Comparison of ENCODE assay signal across 24 cellular contexts in the genomic region with DNA sequence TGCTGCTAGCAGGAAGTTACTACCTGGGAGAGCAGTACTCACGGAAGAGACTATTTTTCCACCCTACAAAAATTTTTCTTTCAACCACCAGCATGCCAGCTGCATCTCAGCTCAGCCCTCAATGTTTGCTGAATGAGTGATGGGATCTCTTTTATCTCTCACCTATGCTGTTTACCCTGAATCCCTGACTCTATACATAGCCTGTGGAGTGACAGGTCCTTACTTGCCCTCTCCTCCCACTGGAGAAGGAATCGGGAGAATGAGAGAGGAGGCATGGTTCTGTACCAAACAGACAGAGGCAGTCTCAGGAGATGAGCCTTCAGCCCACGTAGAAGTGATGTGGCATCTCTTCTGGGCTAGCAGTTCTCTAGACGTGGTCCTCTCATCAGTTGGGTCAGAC. TPM values are rescaled to one million over a fixed set of nuclear protein-coding genes. Genes with fewer than 3 reads are reported as not detected.
DNase-seq lines count a peak whose midpoint lies in the region; ATAC-seq and TF ChIP-seq lines count a peak whose summit lies in the region.
"Had no signal": no experiment of that assay in that cellular context is flagged by ENCODE, and none has a peak within 500 bp of the region (broad histone marks: within the 10 kb centered on the region; RNA-seq: fewer than 3 reads in every experiment).

No MANE protein-coding gene starts in this region.

- ATAC-seq in foreskin keratinocyte (no peak), GM19035 (IDR thresholded peaks at IDR 0.05; ENCODE audit: unreplicated experiment) (no peak)
- ATAC-seq in naive thymus-derived CD8-positive, alpha-beta T cell, result no peak

- POLR2A ChIA-PET in RWPE1 (lab: Yijun Ruan, JAX; ENCODE audit: low non-redundant PET), result no interaction called here
- POLR2A ChIA-PET in naive thymus-derived CD8-positive, alpha-beta T cell (lab: Charles Lee), result no interaction called here

- TF ChIP-seq CTCF in RWPE1 (conservative IDR thresholded peaks at IDR 0.05; ENCODE audit: low read depth) (no peak), foreskin keratinocyte (conservative IDR thresholded peaks at IDR 0.05) (no peak)

- H3K4me3 Mint-ChIP-seq in naive thymus-derived CD8-positive, alpha-beta T cell, result no peak overlapping the region
- H3K4me3 Mint-ChIP-seq: IgD-negative memory B cell had no signal

- H3K4me1 Mint-ChIP-seq in naive thymus-derived CD8-positive, alpha-beta T cell, result peaks cover 0 to 2% (median 0%) of the 10 kb centered on the region in 4 donors

- H3K27ac Mint-ChIP-seq in naive thymus-derived CD8-positive, alpha-beta T cell, result no peak overlapping the region
- H3K27ac Mint-ChIP-seq: IgD-negative memory B cell had no signal

- CTCF ChIA-PET in RWPE1 (lab: Yijun Ruan, JAX), result interaction anchor here (0.6 to 1.0 kb wide), 3 partner anchors 168 to 386 kb away, joined by 3 to 4 read pairs (median 3); no protein-coding TSS in a partner anchor

- H3K27me3 Mint-ChIP-seq in naive thymus-derived CD8-positive, alpha-beta T cell, result peaks cover 8 to 22% (median 14%) of the 10 kb centered on the region in 5 donors

- no peaks in the 10 kb centered on the region for H3K36me3 Mint-ChIP-seq in naive thymus-derived CD8-positive, alpha-beta T cell

- H3K27ac ChIP-seq in RWPE1 (no peak overlapping the region), foreskin keratinocyte (no peak overlapping the region)
- H3K27ac ChIP-seq: KMS-11, PC-9 had no signal

- peaks cover 87% of the 10 kb centered on the region for H3K27me3 ChIP-seq in foreskin keratinocyte

- no peaks in the 10 kb centered on the region for H3K4me1 ChIP-seq in foreskin keratinocyte

- DNase-seq in NCI-H146 (lab: John Stamatoyannopoulos, UW), result peak; percentile 8
- no peak for DNase-seq in NCI-H146 treated with DMSO at 0.1 percent for 48 hours (lab: John Stamatoyannopoulos, UW; ENCODE audit: unreplicated experiment)
- DNase-seq in DMS53 treated with DMSO at 0.1 percent for 48 hours (lab: John Stamatoyannopoulos, UW; ENCODE audit: unreplicated experiment), result peak; percentile 42
- DNase-seq in RWPE1 (ENCODE audit: low spot score), result peak; percentile 30
- peak; percentile 24 to 43 for DNase-seq in foreskin keratinocyte
- no peak for DNase-seq in naive thymus-derived CD8-positive, alpha-beta T cell
- DNase-seq in stimulated activated CD4-positive, alpha-beta T cell treated with anti-CD3 and anti-CD28 coated beads, Interleukin-12 subunit alpha, Interleukin-12 subunit beta, amount 100 ng/mL, for 4 hours, result no peak
- DNase-seq: DMS79, EL, GDM1, GOT3, HCEC 1CT, NCI-H1048, NCI-H1694, NCI-H2029 treated with DMSO at 0.1 percent for 48 hours, NCI-H2171, NCI-H226, NCI-H526, PC-9, T-helper 1 cell had no signal

- H3K9me3 Mint-ChIP-seq in naive thymus-derived CD8-positive, alpha-beta T cell, result no peaks in the 10 kb centered on the region
- H3K9me3 Mint-ChIP-seq: IgD-negative memory B cell had no signal

RNA-seq across cellular contexts. Expression of a gene that starts 6.7 kb away (rescaled TPM):
- total RNA-seq in foreskin keratinocyte, result 0.11 TPM in 1 of 2 replicates, not detected in the other
- polyA plus RNA-seq in foreskin keratinocyte, result 0.09 TPM in 1 of 2 replicates, not detected in the other
- 1 to 10 TPM in 1 of 2 experiments, under 1 TPM in 1; 0.11 to 1.5 TPM for total RNA-seq in naive thymus-derived CD8-positive, alpha-beta T cell
- polyA plus RNA-seq in naive thymus-derived CD8-positive, alpha-beta T cell, result not detected
- polyA plus RNA-seq: BJ had no signal

Comparison
In these comparisons a context has a peak if more than half of its experiments do, and no peak if none do; other contexts are left out.
1. DNase-seq: peak in NCI-H146 (single experiment), DMS53 treated with DMSO at 0.1 percent for 48 hours (single experiment), RWPE1 (single experiment) and foreskin keratinocyte (2 of 2); none in NCI-H146 treated with DMSO at 0.1 percent for 48 hours (single experiment), naive thymus-derived CD8-positive, alpha-beta T cell (0 of 10) and stimulated activated CD4-positive, alpha-beta T cell treated with anti-CD3 and anti-CD28 coated beads, Interleukin-12 subunit alpha, Interleukin-12 subunit beta, amount 100 ng/mL, for 4 hours (single experiment).